In the genomic region with DNA sequence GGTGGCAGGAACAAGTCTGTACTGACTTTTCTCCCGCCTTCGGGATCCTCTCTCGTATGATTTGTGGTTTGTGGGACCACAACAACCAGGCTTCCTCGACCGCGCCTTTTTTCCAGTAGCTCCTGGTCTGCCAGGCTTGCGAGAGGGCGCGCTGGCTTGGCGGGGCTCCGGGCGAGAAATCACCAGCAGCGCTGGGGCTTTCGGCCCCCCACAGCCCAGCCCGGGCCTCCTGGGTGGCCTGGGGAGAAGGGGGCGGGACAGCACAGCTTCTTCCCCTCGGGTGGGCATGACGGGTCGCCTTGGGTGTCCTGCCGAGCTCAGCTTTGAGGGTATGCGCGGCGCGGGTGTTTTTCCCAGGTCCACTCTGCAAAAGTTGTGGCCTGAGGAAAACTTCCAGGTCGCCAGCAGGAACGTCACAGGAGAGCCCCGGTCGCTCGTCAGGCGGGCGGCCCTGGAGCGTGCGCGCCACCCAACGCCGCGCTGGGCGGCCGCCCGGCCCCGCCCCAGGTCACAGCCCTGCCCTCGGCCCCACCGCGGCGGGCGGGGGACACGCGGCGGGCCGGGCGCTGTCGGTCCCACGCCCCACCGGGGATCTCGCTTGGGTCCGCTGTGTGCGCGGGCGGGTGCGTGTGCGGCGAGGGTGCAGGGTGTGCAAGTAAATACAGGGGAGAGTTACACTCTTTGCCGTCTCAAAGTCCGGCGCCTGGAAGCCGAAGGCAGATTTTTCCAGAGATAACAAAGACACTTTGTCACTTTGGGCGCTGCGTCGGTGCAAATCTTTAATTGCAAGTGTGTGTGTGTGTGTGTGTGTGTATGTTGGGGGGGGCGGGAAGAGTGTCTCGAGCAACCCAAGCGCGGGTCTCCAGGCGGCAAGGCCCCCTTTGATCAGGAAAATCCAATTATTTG, we compare ENCODE assay signal across 1 cellular context.
TF ChIP-seq lines count a peak whose summit lies in the region.

No MANE protein-coding gene starts in this region.

TF ChIP-seq in HepG2, 621 proteins besides CTCF, POLR2A, EP300 and RAD21 (continued from another document and continues in another):
- TF ChIP-seq ZNF773 (CRISPR knock-in tag; IDR thresholded peaks at IDR 0.05; ENCODE audit: borderline replicate concordance) (no peak; the same call in 1 of the 2 replicates), MYNN (CRISPR knock-in tag; IDR thresholded peaks at IDR 0.05; ENCODE audit: low read depth) (no peak), FOXK2 (IDR thresholded peaks at IDR 0.05) (peak; percentile 38; the same call in 1 of the 2 replicates), ZSCAN20 (CRISPR knock-in tag; IDR thresholded peaks at IDR 0.05; ENCODE audit: borderline replicate concordance) (no peak; the same call in 1 of the 2 replicates), ZNF781 (CRISPR knock-in tag; IDR thresholded peaks at IDR 0.05; ENCODE audit: borderline replicate concordance, not compliant biosample characterization) (peak; percentile 75), ZNF629 (CRISPR knock-in tag; conservative IDR thresholded peaks at IDR 0.05) (no peak; the same call in 1 of the 2 replicates), NCOA1 (CRISPR knock-in tag; IDR thresholded peaks at IDR 0.05) (no peak), TARDBP (CRISPR knock-in tag; IDR thresholded peaks at IDR 0.05) (peak; percentile 33; the same call in 1 of the 2 replicates), POGZ (CRISPR knock-in tag; IDR thresholded peaks at IDR 0.05) (peak; percentile 73), AGO1 (IDR thresholded peaks at IDR 0.05; ENCODE audit: low read depth, low read length, poor library complexity, severe bottlenecking) (peak; percentile 20), MBNL3 (CRISPR knock-in tag; conservative IDR thresholded peaks at IDR 0.05) (no peak), ZNF747 (CRISPR knock-in tag; IDR thresholded peaks at IDR 0.05; ENCODE audit: borderline replicate concordance) (no peak; the same call in none of the 2 replicates), SMARCE1 (IDR thresholded peaks at IDR 0.05; ENCODE audit: borderline replicate concordance) (0 out of 2 replicates have a peak, but pooled peaks have one; percentile 15), KLF12 (CRISPR knock-in tag; IDR thresholded peaks at IDR 0.05; ENCODE audit: borderline replicate concordance) (peak; percentile 58; the same call in 1 of the 2 replicates), ZNF510 (CRISPR knock-in tag; IDR thresholded peaks at IDR 0.05; ENCODE audit: low read depth) (no peak), PPARG (CRISPR knock-in tag; conservative IDR thresholded peaks at IDR 0.05) (0 out of 2 replicates have a peak, but pooled peaks have one; percentile 7), ZNF569 (CRISPR knock-in tag; IDR thresholded peaks at IDR 0.05; ENCODE audit: borderline replicate concordance) (no peak), ZNF292 (CRISPR knock-in tag; IDR thresholded peaks at IDR 0.05; ENCODE audit: borderline replicate concordance, low read depth) (peak; percentile 71; the same call in 1 of the 2 replicates), MEIS1 (CRISPR knock-in tag; IDR thresholded peaks at IDR 0.05; ENCODE audit: borderline replicate concordance) (no peak), LCORL (IDR thresholded peaks at IDR 0.05) (no peak), LCORL (CRISPR knock-in tag; IDR thresholded peaks at IDR 0.05) (no peak; the same call in 1 of the 2 replicates), RFXAP (CRISPR knock-in tag; IDR thresholded peaks at IDR 0.05; ENCODE audit: borderline replicate concordance) (no peak; the same call in none of the 2 replicates), MTA1 (CRISPR knock-in tag; IDR thresholded peaks at IDR 0.05; ENCODE audit: borderline replicate concordance) (peak; percentile 70; the same call in 1 of the 2 replicates), MAF1 (CRISPR knock-in tag; IDR thresholded peaks at IDR 0.05; ENCODE audit: borderline replicate concordance) (no peak; the same call in 1 of the 2 replicates), NFKBIZ (CRISPR knock-in tag; IDR thresholded peaks at IDR 0.05) (no peak; the same call in none of the 2 replicates), KMT2A (CRISPR knock-in tag; IDR thresholded peaks at IDR 0.05) (peak; percentile 25; the same call in 1 of the 2 replicates), ZNF432 (CRISPR knock-in tag; IDR thresholded peaks at IDR 0.05; ENCODE audit: borderline replicate concordance) (no peak; the same call in 1 of the 2 replicates), HOXD1 (CRISPR knock-in tag; IDR thresholded peaks at IDR 0.05) (no peak), ZBTB21 (CRISPR knock-in tag; IDR thresholded peaks at IDR 0.05) (no peak), NR3C1 (CRISPR knock-in tag; IDR thresholded peaks at IDR 0.05) (no peak), HNRNPH1 (optimal IDR thresholded peaks at IDR 0.05; ENCODE audit: low read depth, low read length) (no peak), NR1H2 (CRISPR knock-in tag; IDR thresholded peaks at IDR 0.05; ENCODE audit: borderline replicate concordance, low read depth) (peak; percentile 7; the same call in 1 of the 2 replicates), RBFOX2 (IDR thresholded peaks at IDR 0.05; ENCODE audit: low read depth, low read length) (peak; percentile 92), ETV6 (CRISPR knock-in tag; conservative IDR thresholded peaks at IDR 0.05) (no peak; the same call in 1 of the 2 replicates), PCBP2 (optimal IDR thresholded peaks at IDR 0.05; ENCODE audit: low read depth, low read length, poor library complexity, severe bottlenecking) (no peak), RBM39 (IDR thresholded peaks at IDR 0.05; ENCODE audit: low read depth, low read length, poor library complexity, severe bottlenecking) (peak; percentile 68), FOSL1 (CRISPR knock-in tag; IDR thresholded peaks at IDR 0.05; ENCODE audit: borderline replicate concordance) (no peak), ADNP (CRISPR knock-in tag; IDR thresholded peaks at IDR 0.05) (no peak), SMC3 (IDR thresholded peaks at IDR 0.05; ENCODE audit: low read length) (no peak), ZBTB3 (CRISPR knock-in tag; IDR thresholded peaks at IDR 0.05; ENCODE audit: borderline replicate concordance, low read depth) (no peak), JUNB (CRISPR knock-in tag; IDR thresholded peaks at IDR 0.05; ENCODE audit: borderline replicate concordance) (peak; percentile 68; the same call in 1 of the 2 replicates), ZNF674 (CRISPR knock-in tag; IDR thresholded peaks at IDR 0.05; ENCODE audit: low read depth) (no peak), ZBTB42 (CRISPR knock-in tag; IDR thresholded peaks at IDR 0.05) (peak; percentile 71; the same call in 1 of the 2 replicates), ZNF24 (IDR thresholded peaks at IDR 0.05) (no peak), ZNF549 (CRISPR knock-in tag; IDR thresholded peaks at IDR 0.05) (no peak), ZBTB38 (CRISPR knock-in tag; IDR thresholded peaks at IDR 0.05) (peak; percentile 55), RBAK (CRISPR knock-in tag; IDR thresholded peaks at IDR 0.05) (0 out of 2 replicates have a peak, but pooled peaks have one; percentile 37), EZH2 (conservative IDR thresholded peaks at IDR 0.05; ENCODE audit: low read depth, low read length) (no peak)
- TF ChIP-seq, protein P1, sequence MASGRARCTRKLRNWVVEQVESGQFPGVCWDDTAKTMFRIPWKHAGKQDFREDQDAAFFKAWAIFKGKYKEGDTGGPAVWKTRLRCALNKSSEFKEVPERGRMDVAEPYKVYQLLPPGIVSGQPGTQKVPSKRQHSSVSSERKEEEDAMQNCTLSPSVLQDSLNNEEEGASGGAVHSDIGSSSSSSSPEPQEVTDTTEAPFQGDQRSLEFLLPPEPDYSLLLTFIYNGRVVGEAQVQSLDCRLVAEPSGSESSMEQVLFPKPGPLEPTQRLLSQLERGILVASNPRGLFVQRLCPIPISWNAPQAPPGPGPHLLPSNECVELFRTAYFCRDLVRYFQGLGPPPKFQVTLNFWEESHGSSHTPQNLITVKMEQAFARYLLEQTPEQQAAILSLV (CRISPR knock-in tag; IDR thresholded peaks at IDR 0.05; ENCODE audit: borderline replicate concordance): peak; percentile 83
- TF ChIP-seq, protein P2, sequence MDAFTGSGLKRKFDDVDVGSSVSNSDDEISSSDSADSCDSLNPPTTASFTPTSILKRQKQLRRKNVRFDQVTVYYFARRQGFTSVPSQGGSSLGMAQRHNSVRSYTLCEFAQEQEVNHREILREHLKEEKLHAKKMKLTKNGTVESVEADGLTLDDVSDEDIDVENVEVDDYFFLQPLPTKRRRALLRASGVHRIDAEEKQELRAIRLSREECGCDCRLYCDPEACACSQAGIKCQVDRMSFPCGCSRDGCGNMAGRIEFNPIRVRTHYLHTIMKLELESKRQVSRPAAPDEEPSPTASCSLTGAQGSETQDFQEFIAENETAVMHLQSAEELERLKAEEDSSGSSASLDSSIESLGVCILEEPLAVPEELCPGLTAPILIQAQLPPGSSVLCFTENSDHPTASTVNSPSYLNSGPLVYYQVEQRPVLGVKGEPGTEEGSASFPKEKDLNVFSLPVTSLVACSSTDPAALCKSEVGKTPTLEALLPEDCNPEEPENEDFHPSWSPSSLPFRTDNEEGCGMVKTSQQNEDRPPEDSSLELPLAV (CRISPR knock-in tag; conservative IDR thresholded peaks at IDR 0.05; ENCODE audit: low read depth): no peak
- TF ChIP-seq, protein P3, sequence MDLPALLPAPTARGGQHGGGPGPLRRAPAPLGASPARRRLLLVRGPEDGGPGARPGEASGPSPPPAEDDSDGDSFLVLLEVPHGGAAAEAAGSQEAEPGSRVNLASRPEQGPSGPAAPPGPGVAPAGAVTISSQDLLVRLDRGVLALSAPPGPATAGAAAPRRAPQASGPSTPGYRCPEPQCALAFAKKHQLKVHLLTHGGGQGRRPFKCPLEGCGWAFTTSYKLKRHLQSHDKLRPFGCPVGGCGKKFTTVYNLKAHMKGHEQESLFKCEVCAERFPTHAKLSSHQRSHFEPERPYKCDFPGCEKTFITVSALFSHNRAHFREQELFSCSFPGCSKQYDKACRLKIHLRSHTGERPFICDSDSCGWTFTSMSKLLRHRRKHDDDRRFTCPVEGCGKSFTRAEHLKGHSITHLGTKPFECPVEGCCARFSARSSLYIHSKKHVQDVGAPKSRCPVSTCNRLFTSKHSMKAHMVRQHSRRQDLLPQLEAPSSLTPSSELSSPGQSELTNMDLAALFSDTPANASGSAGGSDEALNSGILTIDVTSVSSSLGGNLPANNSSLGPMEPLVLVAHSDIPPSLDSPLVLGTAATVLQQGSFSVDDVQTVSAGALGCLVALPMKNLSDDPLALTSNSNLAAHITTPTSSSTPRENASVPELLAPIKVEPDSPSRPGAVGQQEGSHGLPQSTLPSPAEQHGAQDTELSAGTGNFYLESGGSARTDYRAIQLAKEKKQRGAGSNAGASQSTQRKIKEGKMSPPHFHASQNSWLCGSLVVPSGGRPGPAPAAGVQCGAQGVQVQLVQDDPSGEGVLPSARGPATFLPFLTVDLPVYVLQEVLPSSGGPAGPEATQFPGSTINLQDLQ (CRISPR knock-in tag; IDR thresholded peaks at IDR 0.05): no peak
- TF ChIP-seq, protein P4, sequence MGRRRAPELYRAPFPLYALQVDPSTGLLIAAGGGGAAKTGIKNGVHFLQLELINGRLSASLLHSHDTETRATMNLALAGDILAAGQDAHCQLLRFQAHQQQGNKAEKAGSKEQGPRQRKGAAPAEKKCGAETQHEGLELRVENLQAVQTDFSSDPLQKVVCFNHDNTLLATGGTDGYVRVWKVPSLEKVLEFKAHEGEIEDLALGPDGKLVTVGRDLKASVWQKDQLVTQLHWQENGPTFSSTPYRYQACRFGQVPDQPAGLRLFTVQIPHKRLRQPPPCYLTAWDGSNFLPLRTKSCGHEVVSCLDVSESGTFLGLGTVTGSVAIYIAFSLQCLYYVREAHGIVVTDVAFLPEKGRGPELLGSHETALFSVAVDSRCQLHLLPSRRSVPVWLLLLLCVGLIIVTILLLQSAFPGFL (CRISPR knock-in tag; IDR thresholded peaks at IDR 0.05): no peak
- TF ChIP-seq, protein P5, sequence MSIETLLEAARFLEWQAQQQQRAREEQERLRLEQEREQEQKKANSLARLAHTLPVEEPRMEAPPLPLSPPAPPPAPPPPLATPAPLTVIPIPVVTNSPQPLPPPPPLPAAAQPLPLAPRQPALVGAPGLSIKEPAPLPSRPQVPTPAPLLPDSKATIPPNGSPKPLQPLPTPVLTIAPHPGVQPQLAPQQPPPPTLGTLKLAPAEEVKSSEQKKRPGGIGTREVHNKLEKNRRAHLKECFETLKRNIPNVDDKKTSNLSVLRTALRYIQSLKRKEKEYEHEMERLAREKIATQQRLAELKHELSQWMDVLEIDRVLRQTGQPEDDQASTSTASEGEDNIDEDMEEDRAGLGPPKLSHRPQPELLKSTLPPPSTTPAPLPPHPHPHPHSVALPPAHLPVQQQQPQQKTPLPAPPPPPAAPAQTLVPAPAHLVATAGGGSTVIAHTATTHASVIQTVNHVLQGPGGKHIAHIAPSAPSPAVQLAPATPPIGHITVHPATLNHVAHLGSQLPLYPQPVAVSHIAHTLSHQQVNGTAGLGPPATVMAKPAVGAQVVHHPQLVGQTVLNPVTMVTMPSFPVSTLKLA (IDR thresholded peaks at IDR 0.05): peak; percentile 19; the same call in 1 of the 2 replicates
- TF ChIP-seq, protein P6, sequence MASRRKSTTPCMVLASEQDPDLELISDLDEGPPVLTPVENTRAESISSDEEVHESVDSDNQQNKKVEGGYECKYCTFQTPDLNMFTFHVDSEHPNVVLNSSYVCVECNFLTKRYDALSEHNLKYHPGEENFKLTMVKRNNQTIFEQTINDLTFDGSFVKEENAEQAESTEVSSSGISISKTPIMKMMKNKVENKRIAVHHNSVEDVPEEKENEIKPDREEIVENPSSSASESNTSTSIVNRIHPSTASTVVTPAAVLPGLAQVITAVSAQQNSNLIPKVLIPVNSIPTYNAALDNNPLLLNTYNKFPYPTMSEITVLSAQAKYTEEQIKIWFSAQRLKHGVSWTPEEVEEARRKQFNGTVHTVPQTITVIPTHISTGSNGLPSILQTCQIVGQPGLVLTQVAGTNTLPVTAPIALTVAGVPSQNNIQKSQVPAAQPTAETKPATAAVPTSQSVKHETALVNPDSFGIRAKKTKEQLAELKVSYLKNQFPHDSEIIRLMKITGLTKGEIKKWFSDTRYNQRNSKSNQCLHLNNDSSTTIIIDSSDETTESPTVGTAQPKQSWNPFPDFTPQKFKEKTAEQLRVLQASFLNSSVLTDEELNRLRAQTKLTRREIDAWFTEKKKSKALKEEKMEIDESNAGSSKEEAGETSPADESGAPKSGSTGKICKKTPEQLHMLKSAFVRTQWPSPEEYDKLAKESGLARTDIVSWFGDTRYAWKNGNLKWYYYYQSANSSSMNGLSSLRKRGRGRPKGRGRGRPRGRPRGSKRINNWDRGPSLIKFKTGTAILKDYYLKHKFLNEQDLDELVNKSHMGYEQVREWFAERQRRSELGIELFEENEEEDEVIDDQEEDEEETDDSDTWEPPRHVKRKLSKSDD (CRISPR knock-in tag; IDR thresholded peaks at IDR 0.05; ENCODE audit: low read depth): no peak; the same call in 1 of the 2 replicates
- TF ChIP-seq, protein P7, sequence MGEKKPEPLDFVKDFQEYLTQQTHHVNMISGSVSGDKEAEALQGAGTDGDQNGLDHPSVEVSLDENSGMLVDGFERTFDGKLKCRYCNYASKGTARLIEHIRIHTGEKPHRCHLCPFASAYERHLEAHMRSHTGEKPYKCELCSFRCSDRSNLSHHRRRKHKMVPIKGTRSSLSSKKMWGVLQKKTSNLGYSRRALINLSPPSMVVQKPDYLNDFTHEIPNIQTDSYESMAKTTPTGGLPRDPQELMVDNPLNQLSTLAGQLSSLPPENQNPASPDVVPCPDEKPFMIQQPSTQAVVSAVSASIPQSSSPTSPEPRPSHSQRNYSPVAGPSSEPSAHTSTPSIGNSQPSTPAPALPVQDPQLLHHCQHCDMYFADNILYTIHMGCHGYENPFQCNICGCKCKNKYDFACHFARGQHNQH (CRISPR knock-in tag; IDR thresholded peaks at IDR 0.05): 0 out of 2 replicates have a peak, but pooled peaks have one; percentile 48
